ENCODE assay signal across 18 cellular contexts in the genomic region with DNA sequence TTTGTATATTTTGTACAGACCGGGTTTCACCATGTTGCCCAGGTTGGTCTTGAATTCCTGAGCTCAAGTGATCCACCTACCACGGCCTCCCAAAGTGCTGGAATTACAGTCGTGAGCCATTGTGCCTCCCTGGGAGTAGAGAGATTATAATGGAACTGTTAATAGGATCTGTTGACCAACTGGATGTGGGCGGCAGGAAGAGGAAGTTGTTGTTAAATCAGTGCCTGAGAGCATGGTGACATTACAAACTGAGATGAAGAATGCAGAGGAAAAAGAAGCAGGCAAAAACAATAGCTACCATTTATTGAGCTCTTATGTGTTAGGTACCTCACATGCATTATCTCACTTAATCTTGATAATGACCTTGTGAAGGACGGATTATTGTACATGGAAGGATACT.
"Had no signal": no experiment of that assay in that cellular context is flagged by ENCODE, and none has a peak within 500 bp of the region (broad histone marks: within the 10 kb centered on the region; RNA-seq: fewer than 3 reads in every experiment).

No MANE protein-coding gene starts in this region.

- H3K4me3 ChIP-seq: body of pancreas, heart left ventricle, left lung, tibial artery had no signal

- H3K36me3 ChIP-seq: heart left ventricle, left lung, tibial artery had no signal

- H3K27ac ChIP-seq: body of pancreas, heart left ventricle, left lung, tibial artery had no signal

- H3K27me3 ChIP-seq: heart left ventricle, left lung, tibial artery had no signal

- H3K4me1 ChIP-seq: body of pancreas, heart left ventricle, left lung, tibial artery had no signal

- ATAC-seq: activated CD8-positive, alpha-beta T cell treated with anti-CD3 and anti-CD28 coated beads for 36 hours; activated T-helper 17 cell treated with anti-CD3 and anti-CD28 coated beads, Interleukin-2, amount 50 U/mL, for 72 hours; body of pancreas; heart left ventricle; left lung; stimulated activated naive CD8-positive, alpha-beta T cell treated with anti-CD3 and anti-CD28 coated beads, Interleukin-15, Interleukin-2, amounts not matched to agents 100 U/mL and 50 U/mL, for 24 hours had no signal

- H3K9me3 ChIP-seq: body of pancreas, heart left ventricle, left lung, tibial artery had no signal

- DNase-seq: activated CD4-positive, alpha-beta T cell treated with anti-CD3 and anti-CD28 coated beads for 48 hours; activated CD4-positive, CD25-positive, alpha-beta regulatory T cell; activated CD8-positive, alpha-beta T cell treated with anti-CD3 and anti-CD28 coated beads for 36 hours; activated naive CD4-positive, alpha-beta T cell; activated T-cell treated with anti-CD3 and anti-CD28 coated beads, Interleukin-2, amount 50 U/mL, for 1 hour; body of pancreas; endodermal cell; heart left ventricle; left lung; mammary epithelial cell; nephron progenitor cell; nucleus accumbens; stimulated activated CD4-positive, alpha-beta T cell treated with anti-CD3 and anti-CD28 coated beads, Interleukin-12 subunit alpha, Interleukin-12 subunit beta, amount 100 ng/mL, for 4 hours; stimulated activated CD4-positive, alpha-beta T cell treated with anti-CD3 and anti-CD28 coated beads, Interleukin-2, amount 100 ng/mL, for 24 hours; stimulated activated naive CD8-positive, alpha-beta T cell treated with anti-CD3 and anti-CD28 coated beads, Interleukin-15, Interleukin-2, amounts not matched to agents 100 U/mL and 50 U/mL, for 24 hours; substantia nigra; tibial artery had no signal
